8 cellular contexts compared by ENCODE assay signal in genomic region chr12:2691001-2691339, GRCh38.
DNase-seq lines count a peak whose midpoint lies in the region; ATAC-seq, FAIRE-seq and TF ChIP-seq lines count a peak whose summit lies in the region.

No MANE protein-coding gene starts in this region.

- intact Hi-C loops in left cardiac atrium (cut with DNase I), result no loop called here
- intact Hi-C loops in Right ventricle myocardium superior (cut with DNase I), result no loop called here

- FAIRE-seq in H54 (lab: Jason Lieb, UNC), result no peak

- no peak overlapping the region for H3K27ac ChIP-seq in iPS-18a (ENCODE audit: low read length)

- H3K9me3 ChIP-seq in iPS-18a (ENCODE audit: control insufficient read depth, low read depth, low read length), result no peaks in the 10 kb centered on the region

- H3K36me3 ChIP-seq in iPS-18a (ENCODE audit: control insufficient read depth, low read depth, low read length), result no peaks in the 10 kb centered on the region

- peak overlapping the region; percentile 68 for H3K4me3 ChIP-seq in iPS-18a (ENCODE audit: low read length)

- peaks cover 8% of the 10 kb centered on the region for H3K4me1 ChIP-seq in iPS-18a (ENCODE audit: control insufficient read depth, low read depth, low read length)

- no peak for TF ChIP-seq POLR2A in H54 (IDR thresholded peaks at IDR 0.05; ENCODE audit: low read depth, low read length)

- no peak for DNase-seq in left cardiac atrium
- no peak for DNase-seq in Right ventricle myocardium superior
- DNase-seq in NCI-H345 treated with DMSO at 0.1 percent for 48 hours (lab: John Stamatoyannopoulos, UW; ENCODE audit: unreplicated experiment), result peak; percentile 26
- peak; percentile 39 for DNase-seq in activated T-helper 1 cell treated with Interleukin-2 at 50 U/mL for 16 hours (ENCODE audit: low read depth)
- DNase-seq in stimulated activated CD4-positive, alpha-beta T cell treated with anti-CD3 and anti-CD28 coated beads, Interleukin-4, amount 100 ng/mL, for 1 hour, result peak; percentile 56
- no peak for DNase-seq in H54 (ENCODE audit: insufficient read length, low spot score)

- ATAC-seq in left cardiac atrium, result peak; percentile 52 to 53
- no peak for ATAC-seq in Right ventricle myocardium superior (ENCODE audit: poor library complexity)
- no peak for ATAC-seq in GM18873 (IDR thresholded peaks at IDR 0.05; ENCODE audit: low FRiP score, unreplicated experiment)

- H3K9ac ChIP-seq in iPS-18a (ENCODE audit: low read length), result peak overlapping the region; percentile 40

- H3K27me3 ChIP-seq in iPS-18a (ENCODE audit: control insufficient read depth, insufficient read depth, low read length), result peaks cover 17% of the 10 kb centered on the region

Comparison
In these comparisons a context has a peak if more than half of its experiments do, and no peak if none do; other contexts are left out.
1. ATAC-seq: peak in left cardiac atrium (2 of 2); none in Right ventricle myocardium superior (single experiment) and GM18873 (single experiment).
2. DNase-seq: peak in NCI-H345 treated with DMSO at 0.1 percent for 48 hours (single experiment), activated T-helper 1 cell treated with Interleukin-2 at 50 U/mL for 16 hours (single experiment) and stimulated activated CD4-positive, alpha-beta T cell treated with anti-CD3 and anti-CD28 coated beads, Interleukin-4, amount 100 ng/mL, for 1 hour (single experiment); none in left cardiac atrium (single experiment), Right ventricle myocardium superior (single experiment) and H54 (single experiment).